Comparison of ENCODE assay signal across 15 cellular contexts in genomic region chr22:23246982-23247766, GRCh38.
DNase-seq lines count a peak whose midpoint lies in the region; ATAC-seq and TF ChIP-seq lines count a peak whose summit lies in the region.
"Had no signal": no experiment of that assay in that cellular context is flagged by ENCODE, and none has a peak within 500 bp of the region (broad histone marks: within the 10 kb centered on the region; RNA-seq: fewer than 3 reads in every experiment).

No MANE protein-coding gene starts in this region.

- H3K27me3 ChIP-seq in endodermal cell (ENCODE audit: control insufficient read depth, insufficient read depth, low read length, poor library complexity, severe bottlenecking) (no peaks in the 10 kb centered on the region), heart right ventricle (no peaks in the 10 kb centered on the region)

- no peak for TF ChIP-seq CTCF in endodermal cell (conservative IDR thresholded peaks at IDR 0.05)
- TF ChIP-seq CTCF in heart right ventricle (IDR thresholded peaks at IDR 0.05): no peak

- no peak for ATAC-seq in stimulated activated naive CD8-positive, alpha-beta T cell treated with anti-CD3 and anti-CD28 coated beads, Interleukin-15, amount 100 ng/mL, for 72 hours
- ATAC-seq in HG02623 (IDR thresholded peaks at IDR 0.05; ENCODE audit: unreplicated experiment) (no peak), heart right ventricle (no peak), HG02610 (IDR thresholded peaks at IDR 0.05; ENCODE audit: unreplicated experiment) (no peak)
- ATAC-seq: left cardiac atrium had no signal

- H3K9me3 Mint-ChIP-seq in stimulated activated naive CD8-positive, alpha-beta T cell treated with anti-CD3 and anti-CD28 coated beads, Interleukin-15, Interleukin-2, amounts not matched to agents 100 ng/mL and 50 ng/mL, for 24 hours: no peaks in the 10 kb centered on the region
- no peaks in the 10 kb centered on the region for H3K9me3 Mint-ChIP-seq in stimulated activated naive CD8-positive, alpha-beta T cell treated with anti-CD3 and anti-CD28 coated beads, Interleukin-15, amount 100 ng/mL, for 72 hours
- H3K9me3 Mint-ChIP-seq in endodermal cell: no peaks in the 10 kb centered on the region
- H3K9me3 Mint-ChIP-seq: activated naive CD8-positive, alpha-beta T cell treated with anti-CD3 and anti-CD28 coated beads, Interleukin-2, amount 10 ng/mL, durations not matched to agents 7 days and 5 days had no signal

- H3K4me3 Mint-ChIP-seq in stimulated activated naive CD8-positive, alpha-beta T cell treated with anti-CD3 and anti-CD28 coated beads, Interleukin-15, Interleukin-2, amounts not matched to agents 100 ng/mL and 50 ng/mL, for 24 hours: no peak overlapping the region
- H3K4me3 Mint-ChIP-seq in stimulated activated naive CD8-positive, alpha-beta T cell treated with anti-CD3 and anti-CD28 coated beads, Interleukin-15, amount 100 ng/mL, for 72 hours: no peak overlapping the region
- no peak overlapping the region for H3K4me3 Mint-ChIP-seq in endodermal cell
- H3K4me3 Mint-ChIP-seq: activated naive CD8-positive, alpha-beta T cell treated with anti-CD3 and anti-CD28 coated beads, Interleukin-2, amount 10 ng/mL, durations not matched to agents 7 days and 5 days had no signal

- intact Hi-C loops in heart right ventricle (cut with DNase I): no loop called here

- H3K9me3 ChIP-seq in endodermal cell (ENCODE audit: control insufficient read depth, low read length) (no peaks in the 10 kb centered on the region), heart right ventricle (no peaks in the 10 kb centered on the region)

- H3K27ac ChIP-seq in endodermal cell (ENCODE audit: low read depth, low read length): no peak overlapping the region
- H3K27ac ChIP-seq in heart right ventricle: no peak overlapping the region

- WGBS in endodermal cell (ENCODE audit: insufficient coverage in 1 of 2, insufficient read length in 1 of 2), 2 experiments: 92 to 96% methylated on average over 4 to 13 of the region's 13 CpGs
- 91 to 92% methylated on average over 13 of the region's 13 CpGs for WGBS in heart right ventricle, 2 donors

- H3K36me3 Mint-ChIP-seq in stimulated activated naive CD8-positive, alpha-beta T cell treated with anti-CD3 and anti-CD28 coated beads, Interleukin-15, Interleukin-2, amounts not matched to agents 100 ng/mL and 50 ng/mL, for 24 hours (ENCODE audit: low read depth): no peaks in the 10 kb centered on the region
- H3K36me3 Mint-ChIP-seq in endodermal cell (ENCODE audit: low read depth): no peaks in the 10 kb centered on the region

- no peak for DNase-seq in stimulated activated naive CD8-positive, alpha-beta T cell treated with anti-CD3 and anti-CD28 coated beads, Interleukin-15, amount 100 ng/mL, for 72 hours
- DNase-seq in NCI-H69 (lab: John Stamatoyannopoulos, UW): peak; percentile 86
- no peak for DNase-seq in endodermal cell
- no peak for DNase-seq in T1000 (lab: John Stamatoyannopoulos, UW)
- no peak for DNase-seq in heart right ventricle
- DNase-seq: activated naive CD8-positive, alpha-beta T cell treated with anti-CD3 and anti-CD28 coated beads, Interleukin-2, amount 10 ng/mL, durations not matched to agents 7 days and 5 days; EL; head of caudate nucleus; left cardiac atrium; NCI-H226; retina; stimulated activated CD4-positive, alpha-beta T cell treated with anti-CD3 and anti-CD28 coated beads, Interleukin-4, amount 100 ng/mL, for 1 hour had no signal

- no peak overlapping the region for H3K4me3 ChIP-seq in endodermal cell (ENCODE audit: low read length)
- H3K4me3 ChIP-seq in heart right ventricle: no peak overlapping the region

- H3K4me1 ChIP-seq in endodermal cell (ENCODE audit: control insufficient read depth, insufficient read depth, low read length) (peaks cover 51% of the 10 kb centered on the region), heart right ventricle (peaks cover 0 to 54% (median 10%) of the 10 kb centered on the region in 9 donors)

- H3K27me3 Mint-ChIP-seq in stimulated activated naive CD8-positive, alpha-beta T cell treated with anti-CD3 and anti-CD28 coated beads, Interleukin-15, Interleukin-2, amounts not matched to agents 100 ng/mL and 50 ng/mL, for 24 hours: no peaks in the 10 kb centered on the region
- H3K27me3 Mint-ChIP-seq in stimulated activated naive CD8-positive, alpha-beta T cell treated with anti-CD3 and anti-CD28 coated beads, Interleukin-15, amount 100 ng/mL, for 72 hours: no peaks in the 10 kb centered on the region
- H3K27me3 Mint-ChIP-seq in endodermal cell (ENCODE audit: insufficient read depth): no peaks in the 10 kb centered on the region
- H3K27me3 Mint-ChIP-seq: activated naive CD8-positive, alpha-beta T cell treated with anti-CD3 and anti-CD28 coated beads, Interleukin-2, amount 10 ng/mL, durations not matched to agents 7 days and 5 days had no signal

- peak overlapping the region; percentile 52 for H3K27ac Mint-ChIP-seq in stimulated activated naive CD8-positive, alpha-beta T cell treated with anti-CD3 and anti-CD28 coated beads, Interleukin-15, Interleukin-2, amounts not matched to agents 100 ng/mL and 50 ng/mL, for 24 hours
- no peak overlapping the region for H3K27ac Mint-ChIP-seq in stimulated activated naive CD8-positive, alpha-beta T cell treated with anti-CD3 and anti-CD28 coated beads, Interleukin-15, amount 100 ng/mL, for 72 hours
- peak overlapping the region; percentile 67 for H3K27ac Mint-ChIP-seq in endodermal cell
- H3K27ac Mint-ChIP-seq: activated naive CD8-positive, alpha-beta T cell treated with anti-CD3 and anti-CD28 coated beads, Interleukin-2, amount 10 ng/mL, durations not matched to agents 7 days and 5 days had no signal

- H3K36me3 ChIP-seq in endodermal cell (ENCODE audit: control insufficient read depth, insufficient read depth, low read length): peaks cover 14% of the 10 kb centered on the region
- H3K36me3 ChIP-seq in heart right ventricle: no peaks in the 10 kb centered on the region

- no peak overlapping the region for H3K9ac ChIP-seq in endodermal cell (ENCODE audit: extremely low read depth, low read length, poor library complexity, severe bottlenecking)

- H3K4me1 Mint-ChIP-seq in stimulated activated naive CD8-positive, alpha-beta T cell treated with anti-CD3 and anti-CD28 coated beads, Interleukin-15, Interleukin-2, amounts not matched to agents 100 ng/mL and 50 ng/mL, for 24 hours (ENCODE audit: low read depth): peaks cover 98% of the 10 kb centered on the region
- peaks cover 96% of the 10 kb centered on the region for H3K4me1 Mint-ChIP-seq in stimulated activated naive CD8-positive, alpha-beta T cell treated with anti-CD3 and anti-CD28 coated beads, Interleukin-15, amount 100 ng/mL, for 72 hours
- H3K4me1 Mint-ChIP-seq in endodermal cell: peaks cover 82% of the 10 kb centered on the region

Comparison
In these comparisons a context has a peak if more than half of its experiments do, and no peak if none do; other contexts are left out.
1. H3K27ac Mint-ChIP-seq: peak in stimulated activated naive CD8-positive, alpha-beta T cell treated with anti-CD3 and anti-CD28 coated beads, Interleukin-15, Interleukin-2, amounts not matched to agents 100 ng/mL and 50 ng/mL, for 24 hours (single experiment) and endodermal cell (single experiment); none in stimulated activated naive CD8-positive, alpha-beta T cell treated with anti-CD3 and anti-CD28 coated beads, Interleukin-15, amount 100 ng/mL, for 72 hours (0 of 2).